ENCODE assay signal across 1 cellular context in genomic region chr1:47780469-47780995, GRCh38.
TF ChIP-seq lines count a peak whose summit lies in the region.

No MANE protein-coding gene starts in this region.

TF ChIP-seq in HEK293, 187 proteins besides CTCF, POLR2A, EP300 and RAD21 (continued from another document):
- TF ChIP-seq ZFHX2 (tag by site-specific recombination; conservative IDR thresholded peaks at IDR 0.05) (peak; percentile 66), ZBTB11 (tag by site-specific recombination; conservative IDR thresholded peaks at IDR 0.05; ENCODE audit: low read depth) (no peak), ZNF654 (tag by site-specific recombination; IDR thresholded peaks at IDR 0.05; ENCODE audit: low read depth) (no peak), PRDM1 (tag by site-specific recombination; IDR thresholded peaks at IDR 0.05) (no peak), EGR2 (tag by site-specific recombination; IDR thresholded peaks at IDR 0.05; ENCODE audit: low read depth) (peak; percentile 44; the same call in 1 of the 2 replicates), SCRT2 (tag by site-specific recombination; IDR thresholded peaks at IDR 0.05) (no peak), ZNF660 (tag by site-specific recombination; IDR thresholded peaks at IDR 0.05) (no peak), ZNF341 (tag by site-specific recombination; IDR thresholded peaks at IDR 0.05; ENCODE audit: low read depth) (peak; percentile 49; the same call in 1 of the 2 replicates), ZNF48 (tag by site-specific recombination; IDR thresholded peaks at IDR 0.05) (no peak), ZIC2 (tag by site-specific recombination; IDR thresholded peaks at IDR 0.05) (peak; percentile 89), ZNF830 (tag by site-specific recombination; IDR thresholded peaks at IDR 0.05; ENCODE audit: low read depth) (no peak)
